ENCODE assay signal across 8 cellular contexts in the genomic region with DNA sequence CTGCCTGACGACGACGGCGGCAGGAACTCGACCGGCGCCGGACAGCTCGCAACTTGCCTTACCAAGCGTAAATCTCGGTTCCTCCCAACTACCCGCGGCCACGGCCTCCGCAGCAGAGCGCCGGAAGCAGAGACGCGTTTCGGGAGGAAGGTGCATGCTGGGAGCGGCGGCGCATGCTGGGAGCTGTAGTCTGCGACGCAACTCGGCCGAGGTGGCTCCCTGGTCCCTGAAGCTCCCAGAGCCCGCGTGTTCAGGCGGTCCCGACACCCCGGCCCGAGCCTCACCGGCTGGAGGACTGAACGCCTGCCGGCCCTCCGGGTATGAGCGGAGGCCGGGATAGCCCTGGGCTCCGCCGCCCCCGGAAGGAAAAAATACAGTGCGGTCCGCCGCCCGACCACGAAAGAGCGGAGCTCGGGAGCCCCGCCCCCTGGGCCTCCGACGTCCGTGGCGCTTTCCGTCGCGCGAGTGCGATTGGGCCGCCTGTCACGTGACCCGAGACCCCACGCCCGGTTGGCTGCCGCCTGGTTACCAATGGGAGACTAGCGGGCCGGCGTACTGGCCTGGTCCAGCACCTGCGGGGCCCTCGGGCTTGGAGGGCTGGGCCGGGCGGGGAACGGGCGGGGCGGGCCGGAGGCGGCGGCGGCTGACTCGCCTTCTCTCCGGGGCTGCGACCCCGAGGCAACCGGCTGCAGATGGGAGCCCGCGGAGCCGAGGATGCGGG. TPM values are rescaled to one million over a fixed set of nuclear protein-coding genes. Genes with fewer than 3 reads are reported as not detected.
DNase-seq lines count a peak whose midpoint lies in the region; TF ChIP-seq lines count a peak whose summit lies in the region.

Gene CAPN10, plus strand, starts transcription at position 537 of the 721 bp plus-strand sequence. Its CDS starts 178 bp downstream, at position 715.

- H3K4me1 ChIP-seq in ES-I3 (ENCODE audit: insufficient read depth, low read length) (peaks cover 22% of the 10 kb centered on the region), HAP-1 (peaks cover 26% of the 10 kb centered on the region), MM.1S (ENCODE audit: low read length) (peaks cover 32% of the 10 kb centered on the region), neural progenitor cell (peaks cover 19% of the 10 kb centered on the region)

- H3K9me2 ChIP-seq in MM.1S (replicated peaks; ENCODE audit: insufficient read depth, low read length) = no peaks in the 10 kb centered on the region

- no peaks in the 10 kb centered on the region for H3K27me3 ChIP-seq in HAP-1 (ENCODE audit: low read depth)
- no peaks in the 10 kb centered on the region for H3K27me3 ChIP-seq in MM.1S (replicated peaks; ENCODE audit: insufficient read depth, low read length)
- H3K27me3 ChIP-seq in neural progenitor cell = no peaks in the 10 kb centered on the region

- H3K4me2 ChIP-seq in MM.1S (ENCODE audit: low read depth, low read length) = peak within 1 kb of the TSS; percentile 91
- H3K4me2 ChIP-seq in neural progenitor cell = peak within 1 kb of the TSS; percentile 91

- peaks cover 40% of the 10 kb centered on the region for H3K4me1 Mint-ChIP-seq in neural progenitor cell

- H3K4me3 ChIP-seq in HAP-1 = peak within 1 kb of the TSS; percentile 99
- H3K4me3 ChIP-seq in MM.1S (ENCODE audit: low read length) = peak within 1 kb of the TSS; percentile 89
- H3K4me3 ChIP-seq in foreskin fibroblast (ENCODE audit: low read depth in 1 of 2, low read length in 2 of 2) = peak within 1 kb of the TSS; percentile 77 to 89
- H3K4me3 ChIP-seq in neural progenitor cell = peak within 1 kb of the TSS; percentile 90

- H3F3A ChIP-seq in MM.1S (ENCODE audit: insufficient read depth, low read length) (peaks cover 33% of the 10 kb centered on the region), neural progenitor cell (ENCODE audit: low read depth) (no peaks in the 10 kb centered on the region)

- H3K9me3 Mint-ChIP-seq in neural progenitor cell = no peaks in the 10 kb centered on the region

- H3K36me3 Mint-ChIP-seq in neural progenitor cell = peaks cover 8% of the 10 kb centered on the region

- in situ Hi-C loops in HAP-1 (cut with MboI; ENCODE audit: low sequenced_read_pairs) = no loop called here

- peak within 1 kb of the TSS; percentile 98 for H3K4me3 Mint-ChIP-seq in neural progenitor cell

- peak within 1 kb of the TSS; percentile 96 for H3K9ac ChIP-seq in ES-I3 (ENCODE audit: low read depth, low read length)
- H3K9ac ChIP-seq in MM.1S (ENCODE audit: low read length) = peak within 1 kb of the TSS; percentile 98
- H3K9ac ChIP-seq in neural progenitor cell = peak within 1 kb of the TSS; percentile 93

- H3K36me3 ChIP-seq in ES-I3 (ENCODE audit: insufficient read depth, low read length) = no peaks in the 10 kb centered on the region
- 0 out of 2 replicates have a peak, but pooled peaks cover 5% of the 10 kb centered on the region for H3K36me3 ChIP-seq in HAP-1 (replicated peaks)
- no peaks in the 10 kb centered on the region; the same call in 1 of the 2 replicates for H3K36me3 ChIP-seq in MM.1S (replicated peaks; ENCODE audit: insufficient read depth, low read length)
- no peaks in the 10 kb centered on the region for H3K36me3 ChIP-seq in neural progenitor cell

- peak within 1 kb of the TSS; percentile 98 for H3K27ac ChIP-seq in MM.1S (ENCODE audit: low read length)
- no peak within 1 kb of the TSS for H3K27ac ChIP-seq in neural progenitor cell

- H3K9me3 ChIP-seq in ES-I3 (ENCODE audit: control insufficient read depth, insufficient read depth, low read length) (no peaks in the 10 kb centered on the region), HAP-1 (no peaks in the 10 kb centered on the region), MM.1S (replicated peaks; ENCODE audit: insufficient read depth, low read length) (no peaks in the 10 kb centered on the region), neural progenitor cell (ENCODE audit: low read depth) (no peaks in the 10 kb centered on the region)

- H3K27me3 Mint-ChIP-seq in neural progenitor cell (ENCODE audit: insufficient read depth, low read depth) = no peaks in the 10 kb centered on the region

- H3K27ac Mint-ChIP-seq in neural progenitor cell = peak within 1 kb of the TSS; percentile 95

- DNase-seq in HAP-1 (ENCODE audit: low spot score in 2 of 2) (peak; percentile 89 to 98), MM.1S (peak; percentile 97), SIG-M5 (lab: John Stamatoyannopoulos, UW) (peak; percentile 69), activated gamma-delta T cell (lab: John Stamatoyannopoulos, UW) (peak; percentile 96), foreskin fibroblast (peak; percentile 95 to 99), neural progenitor cell (ENCODE audit: low spot score) (peak; percentile 99), stromal cell of bone marrow (ENCODE audit: low read depth) (peak; percentile 92)

- no peak for TF ChIP-seq CTCF in MM.1S (IDR thresholded peaks at IDR 0.05; ENCODE audit: low read length)
- TF ChIP-seq CTCF in foreskin fibroblast (IDR thresholded peaks at IDR 0.05; ENCODE audit: low read depth, low read length) = no peak
- TF ChIP-seq CTCF in neural progenitor cell (IDR thresholded peaks at IDR 0.05) = no peak

- H2AFZ ChIP-seq in MM.1S (ENCODE audit: low read length) = peak within 1 kb of the TSS; percentile 70
- H2AFZ ChIP-seq in neural progenitor cell (replicated peaks) = peak within 1 kb of the TSS; percentile 91

- H4K20me1 ChIP-seq in MM.1S (ENCODE audit: insufficient read depth, low read length) (no peaks in the 10 kb centered on the region), neural progenitor cell (ENCODE audit: low read depth) (peaks cover 48% of the 10 kb centered on the region)

- H3K79me2 ChIP-seq in MM.1S (ENCODE audit: low read length) = peaks cover 78% of the 10 kb centered on the region
- H3K79me2 ChIP-seq in neural progenitor cell (ENCODE audit: low read depth) = peaks cover 85% of the 10 kb centered on the region

RNA-seq across cellular contexts. Expression of gene CAPN10, which starts in this region (rescaled TPM):
- total RNA-seq in neural progenitor cell (ENCODE audit: low replicate concordance) = 16.1 and 62.9 TPM in 2 replicates
